In the genomic region with DNA sequence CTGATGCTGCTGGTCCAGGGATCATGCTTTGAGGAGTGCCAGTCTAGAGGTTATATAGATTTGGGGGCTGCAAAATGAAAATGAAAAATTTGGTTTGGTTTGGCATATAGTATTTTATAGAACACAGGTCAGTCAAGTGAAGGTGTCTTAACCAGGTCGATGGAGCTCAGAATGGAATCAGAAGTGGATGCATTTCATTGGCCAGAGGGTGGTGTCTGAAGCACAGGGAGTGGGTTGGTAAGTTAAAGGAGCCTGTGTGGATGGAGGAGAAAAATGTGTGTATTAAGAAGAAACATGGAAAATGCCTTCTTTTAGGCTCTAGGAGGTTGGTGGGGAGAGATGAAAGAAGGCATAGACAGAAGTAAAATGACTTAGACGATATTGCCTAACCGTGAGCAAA, we compare ENCODE assay signal across 1 cellular context.
TF ChIP-seq lines count a peak whose summit lies in the region.

No MANE protein-coding gene starts in this region.

TF ChIP-seq in HCT116, 20 proteins besides CTCF, POLR2A, EP300 and RAD21 (continued from another document):
- TF ChIP-seq, protein P1, sequence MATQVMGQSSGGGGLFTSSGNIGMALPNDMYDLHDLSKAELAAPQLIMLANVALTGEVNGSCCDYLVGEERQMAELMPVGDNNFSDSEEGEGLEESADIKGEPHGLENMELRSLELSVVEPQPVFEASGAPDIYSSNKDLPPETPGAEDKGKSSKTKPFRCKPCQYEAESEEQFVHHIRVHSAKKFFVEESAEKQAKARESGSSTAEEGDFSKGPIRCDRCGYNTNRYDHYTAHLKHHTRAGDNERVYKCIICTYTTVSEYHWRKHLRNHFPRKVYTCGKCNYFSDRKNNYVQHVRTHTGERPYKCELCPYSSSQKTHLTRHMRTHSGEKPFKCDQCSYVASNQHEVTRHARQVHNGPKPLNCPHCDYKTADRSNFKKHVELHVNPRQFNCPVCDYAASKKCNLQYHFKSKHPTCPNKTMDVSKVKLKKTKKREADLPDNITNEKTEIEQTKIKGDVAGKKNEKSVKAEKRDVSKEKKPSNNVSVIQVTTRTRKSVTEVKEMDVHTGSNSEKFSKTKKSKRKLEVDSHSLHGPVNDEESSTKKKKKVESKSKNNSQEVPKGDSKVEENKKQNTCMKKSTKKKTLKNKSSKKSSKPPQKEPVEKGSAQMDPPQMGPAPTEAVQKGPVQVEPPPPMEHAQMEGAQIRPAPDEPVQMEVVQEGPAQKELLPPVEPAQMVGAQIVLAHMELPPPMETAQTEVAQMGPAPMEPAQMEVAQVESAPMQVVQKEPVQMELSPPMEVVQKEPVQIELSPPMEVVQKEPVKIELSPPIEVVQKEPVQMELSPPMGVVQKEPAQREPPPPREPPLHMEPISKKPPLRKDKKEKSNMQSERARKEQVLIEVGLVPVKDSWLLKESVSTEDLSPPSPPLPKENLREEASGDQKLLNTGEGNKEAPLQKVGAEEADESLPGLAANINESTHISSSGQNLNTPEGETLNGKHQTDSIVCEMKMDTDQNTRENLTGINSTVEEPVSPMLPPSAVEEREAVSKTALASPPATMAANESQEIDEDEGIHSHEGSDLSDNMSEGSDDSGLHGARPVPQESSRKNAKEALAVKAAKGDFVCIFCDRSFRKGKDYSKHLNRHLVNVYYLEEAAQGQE (IDR thresholded peaks at IDR 0.05; ENCODE audit: low read depth): no peak
- no peak for TF ChIP-seq EGR1 (IDR thresholded peaks at IDR 0.05; ENCODE audit: low read depth)
- TF ChIP-seq EZH2 (IDR thresholded peaks at IDR 0.05): no peak
